ENCODE assay signal across 35 cellular contexts in the genomic region with DNA sequence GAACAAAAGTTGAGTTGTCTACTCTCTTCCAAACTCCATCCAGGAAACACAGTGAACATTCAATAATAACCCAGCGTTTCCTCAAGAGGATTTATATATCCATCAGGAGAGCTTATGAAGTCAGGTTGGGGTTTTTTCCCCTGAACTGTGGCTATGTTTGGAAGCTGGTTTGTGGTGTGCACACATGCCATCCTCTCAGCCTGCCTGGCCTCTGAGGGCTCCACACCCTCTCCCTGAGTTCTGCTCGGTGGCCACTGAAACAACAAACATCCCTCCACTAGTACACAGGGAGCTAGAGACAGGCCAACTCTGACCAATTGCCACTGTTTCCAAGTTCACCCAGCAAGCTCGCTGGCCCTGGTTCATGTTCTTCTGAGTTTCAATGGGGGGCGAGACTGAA. TPM values are rescaled to one million over a fixed set of nuclear protein-coding genes. Genes with fewer than 3 reads are reported as not detected.
"Had no signal": no experiment of that assay in that cellular context is flagged by ENCODE, and none has a peak within 500 bp of the region (broad histone marks: within the 10 kb centered on the region; RNA-seq: fewer than 3 reads in every experiment).

No MANE protein-coding gene starts in this region.

- H3K27me3 ChIP-seq: neutrophil, ovary, right lobe of liver, sigmoid colon, stomach, thyroid gland, tibial nerve, upper lobe of right lung, uterus had no signal

- H3K79me2 ChIP-seq: parathyroid adenoma had no signal

- DNase-seq: naive B cell; naive thymus-derived CD8-positive, alpha-beta T cell; nephron progenitor cell; nucleus accumbens; ovary; posterior cingulate gyrus; psoas muscle; right cardiac atrium; right lobe of liver; sigmoid colon; stimulated activated CD4-positive, alpha-beta T cell treated with anti-CD3 and anti-CD28 coated beads, Interleukin-15, amount 100 ng/mL, for 24 hours; stimulated activated CD4-positive, alpha-beta T cell treated with anti-CD3 and anti-CD28 coated beads, Interleukin-2, amount 100 ng/mL, for 24 hours; stimulated activated CD4-positive, alpha-beta T cell treated with anti-CD3 and anti-CD28 coated beads, Interleukin-2, amount 100 ng/mL, for 48 hours; stimulated activated CD4-positive, alpha-beta T cell treated with anti-CD3 and anti-CD28 coated beads, Interleukin-4, amount 100 ng/mL, for 24 hours; stimulated activated naive B cell treated with anti-CD40 and anti-IgM and Interleukin-4, amounts not matched to agents 10 μg/mL and 1 μg/mL and 100 μg/mL, for 72 hours; stimulated activated naive CD4-positive, alpha-beta T cell treated with Interleukin-2 at 50 U/mL for 16 hours; stomach; thyroid gland; upper lobe of right lung; uterus had no signal

- H2AFZ ChIP-seq: parathyroid adenoma had no signal

- H3K4me1 ChIP-seq: parathyroid adenoma, psoas muscle, right lobe of liver, sigmoid colon, thyroid gland, tibial nerve, upper lobe of right lung, uterus had no signal

- H3K4me2 ChIP-seq: smooth muscle cell had no signal

- H3K9ac ChIP-seq: parathyroid adenoma had no signal

- H3K27ac ChIP-seq: neutrophil, ovary, parathyroid adenoma, psoas muscle, right lobe of liver, sigmoid colon, skin epidermis, stomach, thoracic aorta, thyroid gland, tibial nerve, upper lobe of right lung, uterus had no signal

- H3K4me3 ChIP-seq: ovary, psoas muscle, right lobe of liver, sigmoid colon, skin epidermis, smooth muscle cell, stomach, thoracic aorta, thyroid gland, tibial nerve, upper lobe of right lung, uterus had no signal

- H3K9me3 ChIP-seq: neutrophil, ovary, psoas muscle, right lobe of liver, sigmoid colon, stomach, thoracic aorta, thyroid gland, tibial nerve, upper lobe of right lung, uterus had no signal

- ATAC-seq: naive thymus-derived CD8-positive, alpha-beta T cell; natural killer cell treated with Interleukin-12 subunit alpha and Interleukin-12 subunit beta and Interleukin-15 and Interleukin-18, amount 100 ng/mL, for 72 hours; psoas muscle; right cardiac atrium; right lobe of liver; stimulated activated effector memory CD8-positive, alpha-beta T cell treated with anti-CD3 and anti-CD28 coated beads, Interleukin-12 subunit alpha, Interleukin-12 subunit beta, amount 100 ng/mL, for 72 hours; stimulated activated naive B cell treated with anti-CD40 and anti-IgM and Interleukin-4, amounts not matched to agents 10 μg/mL and 1 μg/mL and 100 μg/mL, for 72 hours; upper lobe of right lung had no signal

- H3K36me3 ChIP-seq: neutrophil, ovary, right lobe of liver, sigmoid colon, stomach, thoracic aorta, thyroid gland, tibial nerve, upper lobe of right lung, uterus had no signal

RNA-seq across cellular contexts. Expression of gene SMIM23, which starts 35.7 kb away (rescaled TPM):
- total RNA-seq: naive thymus-derived CD8-positive, alpha-beta T cell; natural killer cell treated with Interleukin-12 subunit alpha and Interleukin-12 subunit beta and Interleukin-15 and Interleukin-18, amount 100 ng/mL, for 72 hours; neural crest cell; omental fat pad; ovary; progenitor cell of endocrine pancreas; psoas muscle; renal cortical epithelial cell; right cardiac atrium; right lobe of liver; sigmoid colon; smooth muscle cell; stomach; subcutaneous adipose tissue; temporal lobe; thoracic aorta; thyroid gland; tibial nerve; upper lobe of right lung; urinary bladder; uterus had no signal
- polyA plus RNA-seq: naive thymus-derived CD8-positive, alpha-beta T cell; ovary; psoas muscle; right cardiac atrium; sigmoid colon; smooth muscle cell; stomach; urinary bladder had no signal
